Comparison of ENCODE assay signal across 18 cellular contexts in the genomic region with DNA sequence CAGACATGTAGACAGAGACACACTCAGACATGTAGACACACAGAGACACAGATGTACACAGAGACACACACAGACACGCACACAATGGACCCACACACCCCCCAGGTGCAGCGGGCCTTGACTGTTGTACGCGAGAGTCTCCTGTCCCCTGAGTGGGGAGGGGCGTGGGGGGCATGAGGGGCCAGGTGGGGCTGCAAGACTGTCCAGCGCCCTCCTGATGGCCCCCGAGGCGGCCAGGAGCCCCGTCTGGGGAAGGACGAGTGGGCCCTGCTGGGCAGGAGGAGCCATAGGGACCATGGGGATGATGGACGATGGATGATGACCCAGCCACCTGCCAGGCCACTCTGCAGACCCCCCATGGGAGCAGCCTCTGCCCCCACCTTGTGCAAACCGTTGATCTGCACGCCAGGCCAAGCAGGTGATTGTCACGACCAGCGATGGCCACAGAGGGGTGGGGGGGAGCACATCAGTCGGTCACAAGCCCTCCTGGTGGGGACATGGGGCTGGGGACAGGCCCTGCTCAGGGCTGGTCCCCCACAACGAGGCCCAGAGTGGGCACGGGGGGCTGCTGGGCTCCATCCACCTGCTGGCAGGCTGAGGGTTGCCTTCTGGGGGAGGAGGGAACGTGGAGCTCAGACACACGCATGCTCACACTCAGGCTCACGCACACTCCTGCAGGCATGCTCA. TPM values are rescaled to one million over a fixed set of nuclear protein-coding genes. Genes with fewer than 3 reads are reported as not detected.
A peak's percentile ranks its signal among the peaks of the same experiment; 100 is the strongest.
DNase-seq lines count a peak whose midpoint lies in the region; ATAC-seq and TF ChIP-seq lines count a peak whose summit lies in the region.
"Had no signal": no experiment of that assay in that cellular context is flagged by ENCODE, and none has a peak within 500 bp of the region (broad histone marks: within the 10 kb centered on the region; RNA-seq: fewer than 3 reads in every experiment).

No MANE protein-coding gene starts in this region.

- POLR2A ChIA-PET in HEK293 (lab: Yijun Ruan, JAX), result no interaction called here

- no peaks in the 10 kb centered on the region for H3K4me1 ChIP-seq in DND-41 (ENCODE audit: insufficient read depth, low read length)
- no peaks in the 10 kb centered on the region for H3K4me1 ChIP-seq in HEK293 (ENCODE audit: control insufficient read depth, insufficient read depth, low read length)
- peaks cover 0 to 9% of the 10 kb centered on the region in 2 donors for H3K4me1 ChIP-seq in right atrium auricular region

- H3K36me3 Mint-ChIP-seq in memory B cell, result no peaks in the 10 kb centered on the region

- H3K27me3 ChIP-seq in DND-41 (ENCODE audit: insufficient read depth, low read length, poor library complexity) (no peaks in the 10 kb centered on the region), right atrium auricular region (no peaks in the 10 kb centered on the region)
- H3K27me3 ChIP-seq: SJCRH30 had no signal

- no peak overlapping the region for H3K27ac Mint-ChIP-seq in memory B cell

- H3K4me3 Mint-ChIP-seq in memory B cell, result no peak overlapping the region

- no peaks in the 10 kb centered on the region for H4K20me1 ChIP-seq in DND-41 (ENCODE audit: insufficient read depth, low read length)

- TF ChIP-seq CTCF in DND-41 (IDR thresholded peaks at IDR 0.05; ENCODE audit: borderline replicate concordance, extremely low read depth, low read length, poor library complexity, severe bottlenecking) (peak; percentile 10), HEK293 (tag by site-specific recombination; IDR thresholded peaks at IDR 0.05) (peak; percentile 21; the same call in 1 of the 2 replicates), right atrium auricular region (IDR thresholded peaks at IDR 0.05) (no peak)

- ATAC-seq in DND-41 (ENCODE audit: insufficient read depth, low read depth), result no peak
- ATAC-seq in memory B cell (ENCODE audit: low read depth), result peak; percentile 39
- no peak for ATAC-seq in GM19455 (IDR thresholded peaks at IDR 0.05; ENCODE audit: unreplicated experiment)
- ATAC-seq in GM21390 (IDR thresholded peaks at IDR 0.05; ENCODE audit: unreplicated experiment), result no peak
- no peak for ATAC-seq in GM21825 (IDR thresholded peaks at IDR 0.05; ENCODE audit: unreplicated experiment)
- ATAC-seq: PC-3 had no signal

- H3K36me3 ChIP-seq in DND-41 (ENCODE audit: insufficient read depth, low read length) (no peaks in the 10 kb centered on the region), HEK293 (ENCODE audit: control insufficient read depth in 2 of 2, insufficient read depth in 1 of 2, low read length in 2 of 2) (no peaks in the 10 kb centered on the region), right atrium auricular region (no peaks in the 10 kb centered on the region)
- H3K36me3 ChIP-seq: SJCRH30 had no signal

- no peak overlapping the region for H3K4me3 ChIP-seq in DND-41 (ENCODE audit: low read depth in 1 of 2, low read length in 2 of 2)
- H3K4me3 ChIP-seq in HEK293 (ENCODE audit: low read depth, low read length), result no peak overlapping the region
- no peak overlapping the region for H3K4me3 ChIP-seq in right atrium auricular region
- H3K4me3 ChIP-seq: SJCRH30 had no signal

- H2AFZ ChIP-seq in DND-41 (ENCODE audit: low read depth, low read length), result no peak overlapping the region

- peaks cover 17% of the 10 kb centered on the region for H3K27me3 Mint-ChIP-seq in memory B cell

- peaks cover 12% of the 10 kb centered on the region for H3K4me1 Mint-ChIP-seq in memory B cell

- H3K9me3 ChIP-seq in DND-41 (ENCODE audit: insufficient read depth, low read length, severe bottlenecking) (no peaks in the 10 kb centered on the region), HEK293 (ENCODE audit: control insufficient read depth, insufficient read depth, low read depth, low read length) (no peaks in the 10 kb centered on the region), right atrium auricular region (no peaks in the 10 kb centered on the region)
- H3K9me3 ChIP-seq: Caco-2, SJCRH30 had no signal

- H3K79me2 ChIP-seq in DND-41 (ENCODE audit: insufficient read depth, low read length), result no peaks in the 10 kb centered on the region

- H3K27ac ChIP-seq in DND-41 (ENCODE audit: low read length), result no peak overlapping the region
- no peak overlapping the region for H3K27ac ChIP-seq in HEK293 (ENCODE audit: extremely low read depth, low read depth, low read length)
- no peak overlapping the region for H3K27ac ChIP-seq in right atrium auricular region
- H3K27ac ChIP-seq: KMS-11, SJCRH30 had no signal

- H3K9me3 Mint-ChIP-seq in memory B cell, result no peaks in the 10 kb centered on the region

- CTCF ChIA-PET in HEK293 (lab: Yijun Ruan, JAX), result no interaction called here

- no peak overlapping the region for H3K4me2 ChIP-seq in DND-41 (ENCODE audit: insufficient read depth, low read length)
- H3K4me2 ChIP-seq: KMS-11 had no signal

- no peak overlapping the region for H3K9ac ChIP-seq in DND-41 (ENCODE audit: low read depth, low read length)
- H3K9ac ChIP-seq: KMS-11 had no signal

- DNase-seq in 8988T (peak; percentile 87), DND-41 (no peak), memory B cell (ENCODE audit: low spot score in 2 of 2) (no peak), right atrium auricular region (ENCODE audit: low spot score) (no peak)
- DNase-seq: Caco-2, NCI-H1436, NCI-H2029 treated with DMSO at 0.1 percent for 48 hours, NCI-H2171 treated with DMSO at 0.1 percent for 48 hours, NCI-H748 treated with DMSO at 0.1 percent for 48 hours, PC-3 had no signal

TF ChIP-seq in HEK293, 187 proteins besides CTCF, POLR2A, EP300 and RAD21:
- TF ChIP-seq ZBTB8A (tag by site-specific recombination; IDR thresholded peaks at IDR 0.05) (peak; percentile 19; the same call in 1 of the 2 replicates), GLIS2 (tag by site-specific recombination; IDR thresholded peaks at IDR 0.05) (peak; percentile 35; the same call in 1 of the 2 replicates), KLF10 (tag by site-specific recombination; IDR thresholded peaks at IDR 0.05) (no peak)

RNA-seq across cellular contexts. Expression of a gene that starts 11.6 kb away (rescaled TPM):
- total RNA-seq in right atrium auricular region, result under 1 TPM; 0.44 to 0.63 TPM
- total RNA-seq: Caco-2, M059J, NCI-H460, PC-3 had no signal

RNA-seq across cellular contexts. Expression of a gene that starts 19.2 kb away (rescaled TPM):
- total RNA-seq in right atrium auricular region, result not detected
- total RNA-seq: Caco-2, M059J, NCI-H460, PC-3, SJCRH30 had no signal

RNA-seq across cellular contexts. Expression of a gene that starts 27.4 kb away (rescaled TPM):
- total RNA-seq in right atrium auricular region, result 1 to 10 TPM in 1 of 2 donors, under 1 TPM in 1; 0.82 to 1.5 TPM

RNA-seq across cellular contexts. Expression of a gene that starts 59.4 kb away (rescaled TPM):
- 10 to 100 TPM; 22.1 to 30.4 TPM for total RNA-seq in right atrium auricular region

RNA-seq across cellular contexts. Expression of a gene that starts 59.5 kb away (rescaled TPM):
- total RNA-seq in right atrium auricular region, result 10 to 100 TPM; 28.1 to 31.9 TPM

Comparison
In these comparisons a context has a peak if more than half of its experiments do, and no peak if none do; other contexts are left out.
1. CTCF ChIP-seq: peak in DND-41 (single experiment) and HEK293 (single experiment); none in right atrium auricular region (0 of 2).